Comparison of ENCODE assay signal across 25 cellular contexts in the genomic region with DNA sequence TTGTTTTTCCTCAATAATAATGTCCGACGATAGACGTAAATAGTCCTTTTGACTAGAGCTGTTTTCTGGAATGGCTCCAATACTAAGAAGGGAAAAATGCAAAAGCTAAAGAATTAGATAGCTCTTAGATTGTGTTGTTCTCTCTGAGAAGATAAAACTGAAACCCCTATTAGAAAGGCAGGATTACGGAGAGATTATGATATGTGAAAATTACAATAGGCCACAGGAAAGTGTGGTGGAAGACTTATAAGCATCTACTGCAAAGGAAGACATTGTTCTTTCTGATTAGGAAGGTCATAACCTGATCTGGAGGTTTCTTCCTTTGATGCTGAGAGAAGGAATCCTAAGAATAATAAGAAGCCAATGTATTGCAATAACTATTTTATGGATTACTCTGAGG. TPM values are rescaled to one million over a fixed set of nuclear protein-coding genes. Genes with fewer than 3 reads are reported as not detected.
DNase-seq lines count a peak whose midpoint lies in the region; ATAC-seq, FAIRE-seq and TF ChIP-seq lines count a peak whose summit lies in the region.
"Had no signal": no experiment of that assay in that cellular context is flagged by ENCODE, and none has a peak within 500 bp of the region (broad histone marks: within the 10 kb centered on the region; RNA-seq: fewer than 3 reads in every experiment).

No MANE protein-coding gene starts in this region.

- H3K4ac ChIP-seq in IMR-90 (ENCODE audit: low read depth, low read length): no peak overlapping the region

- no peak overlapping the region for H4K91ac ChIP-seq in IMR-90 (ENCODE audit: insufficient read depth, low read depth, low read length)

- no peak overlapping the region for H2BK5ac ChIP-seq in IMR-90 (ENCODE audit: low read depth, low read length, poor library complexity, severe bottlenecking)

- no peak overlapping the region for H3K4me3 Mint-ChIP-seq in mesothelial cell of epicardium
- H3K4me3 Mint-ChIP-seq: CD4-positive, alpha-beta memory T cell had no signal

- H3K23ac ChIP-seq in IMR-90 (ENCODE audit: low read depth, low read length): no peak overlapping the region

- H3K4me2 ChIP-seq in IMR-90 (ENCODE audit: low read depth, low read length) (peak overlapping the region; percentile 56), endothelial cell of umbilical vein (ENCODE audit: insufficient read depth, low read length) (peak overlapping the region; percentile 98)
- H3K4me2 ChIP-seq: A549 had no signal

- no peak overlapping the region for H4K8ac ChIP-seq in IMR-90 (ENCODE audit: low read depth in 2 of 2, low read length in 2 of 2)

- H3K79me2 ChIP-seq in endothelial cell of umbilical vein (ENCODE audit: control insufficient read depth, insufficient read depth, low read length): no peaks in the 10 kb centered on the region

- DNase-seq in IMR-90: peak; percentile 6
- DNase-seq in endothelial cell of umbilical vein (ENCODE audit: low read depth, low spot score): peak; percentile 91
- DNase-seq in mesothelial cell of epicardium (ENCODE audit: low spot score in 2 of 2, unreplicated experiment in 2 of 2): no peak
- DNase-seq in AG20443 (ENCODE audit: low spot score): no peak
- no peak for DNase-seq in HTR-8/SVneo (ENCODE audit: insufficient read length, low spot score)
- DNase-seq: 8988T; ACHN; C1 segment of cervical spinal cord; Calu3; CD4-positive, alpha-beta memory T cell; COR-L47; DMS53; DMS79 treated with DMSO at 0.1 percent for 48 hours; GF-D8; GM23248; H7 had no signal

- POLR2A ChIA-PET in IMR-90 (lab: Charles Lee; ENCODE audit: unreplicated experiment): no interaction called here
- POLR2A ChIA-PET in endothelial cell of umbilical vein (lab: Charles Lee): interaction anchor here (1.8 kb wide), 1 partner anchor 69 kb away, joined by 4 read pairs; no protein-coding TSS in a partner anchor

- no peak overlapping the region for H3K56ac ChIP-seq in IMR-90 (ENCODE audit: extremely low read depth, insufficient read depth, low read length)

- H3K14ac ChIP-seq in IMR-90 (replicated peaks; ENCODE audit: low read depth, low read length): no peak overlapping the region

- H3K79me1 ChIP-seq in IMR-90 (ENCODE audit: low read depth in 1 of 2, low read length in 2 of 2): no peaks in the 10 kb centered on the region

- TF ChIP-seq POLR2A in IMR-90 (IDR thresholded peaks at IDR 0.05; ENCODE audit: low read depth, low read length): no peak
- TF ChIP-seq POLR2A in endothelial cell of umbilical vein (IDR thresholded peaks at IDR 0.05; ENCODE audit: low read depth, low read length): no peak

- H3K4me3 ChIP-seq in IMR-90 (ENCODE audit: insufficient read depth, low read depth, low read length) (no peak overlapping the region), endothelial cell of umbilical vein (replicated peaks in 1 of 3; ENCODE audit: insufficient read depth in 1 of 3, low read depth in 1 of 3, low read length in 3 of 3) (peak overlapping the region in 2 of 3 experiments; percentile 22 to 51)
- H3K4me3 ChIP-seq: A549, GM23248 had no signal

- no peaks in the 10 kb centered on the region for H3K27me3 ChIP-seq in IMR-90 (ENCODE audit: control insufficient read depth, insufficient read depth, low read length)
- no peaks in the 10 kb centered on the region for H3K27me3 ChIP-seq in endothelial cell of umbilical vein (ENCODE audit: control insufficient read depth in 2 of 2, insufficient read depth in 2 of 2, low read length in 2 of 2)

- no peak overlapping the region for H2BK20ac ChIP-seq in IMR-90 (ENCODE audit: low read depth, low read length)

- H4K5ac ChIP-seq in IMR-90 (ENCODE audit: low read depth, low read length): no peak overlapping the region

- no peaks in the 10 kb centered on the region for H3K9me3 ChIP-seq in IMR-90 (ENCODE audit: control insufficient read depth, insufficient read depth, low read length)
- no peaks in the 10 kb centered on the region for H3K9me3 ChIP-seq in endothelial cell of umbilical vein (replicated peaks; ENCODE audit: control insufficient read depth, insufficient read depth, low read length)
- H3K9me3 ChIP-seq: A549 had no signal

- H3K36me3 ChIP-seq in IMR-90 (ENCODE audit: control insufficient read depth, insufficient read depth, low read length) (no peaks in the 10 kb centered on the region), endothelial cell of umbilical vein (ENCODE audit: control insufficient read depth in 2 of 2, extremely low read depth in 1 of 2, insufficient read depth in 2 of 2, low read length in 2 of 2) (no peaks in the 10 kb centered on the region)

- H3K27me3 Mint-ChIP-seq in mesothelial cell of epicardium (ENCODE audit: low read depth): no peaks in the 10 kb centered on the region

- H4K20me1 ChIP-seq in IMR-90 (ENCODE audit: insufficient read depth, low read length) (no peaks in the 10 kb centered on the region), endothelial cell of umbilical vein (replicated peaks; ENCODE audit: control insufficient read depth, extremely low read depth, insufficient read depth, low read length) (no peaks in the 10 kb centered on the region)

- intact Hi-C loops in IMR-90 (cut with micrococcal nuclease): no loop called here
- intact Hi-C loops in endothelial cell of umbilical vein (cut with micrococcal nuclease): loop anchor here (1.0 to 5.0 kb wide), 7 partner anchors 45 to 473 kb away; no protein-coding TSS in a partner anchor

- H3K4me1 Mint-ChIP-seq in mesothelial cell of epicardium: peaks cover 27% of the 10 kb centered on the region
- H3K4me1 Mint-ChIP-seq: CD4-positive, alpha-beta memory T cell had no signal

- no peak overlapping the region for H2AK9ac ChIP-seq in IMR-90 (replicated peaks; ENCODE audit: low read depth, low read length, poor library complexity)

- no CpG with 5 or more reads among the region's 4 CpGs for WGBS in IMR-90 (ENCODE audit: extremely low coverage in 2 of 2, insufficient read length in 1 of 2), 2 experiments

- H2BK120ac ChIP-seq in IMR-90 (ENCODE audit: low read depth, low read length): no peak overlapping the region

- H3K27ac ChIP-seq in IMR-90 (ENCODE audit: insufficient read depth, low read length) (no peak overlapping the region), endothelial cell of umbilical vein (ENCODE audit: insufficient read depth, low read depth, low read length) (peak overlapping the region; percentile 90)
- H3K27ac ChIP-seq: A549, GM23248 had no signal

- H2AK5ac ChIP-seq in IMR-90 (ENCODE audit: low read depth, low read length): no peak overlapping the region

- H3K4me1 ChIP-seq in IMR-90 (ENCODE audit: control insufficient read depth, insufficient read depth, low read length) (peaks cover 2% of the 10 kb centered on the region; the same call in 1 of the 2 replicates), endothelial cell of umbilical vein (ENCODE audit: control insufficient read depth, extremely low read depth, insufficient read depth, low read length) (peaks cover 29% of the 10 kb centered on the region)
- H3K4me1 ChIP-seq: A549 had no signal

- no peak overlapping the region for H2BK15ac ChIP-seq in IMR-90 (ENCODE audit: low read depth, low read length)

- BruUV-seq in IMR-90 (replicated peaks; lab: Mats Ljungman, UMichigan): no TSS peak
- BruUV-seq in endothelial cell of umbilical vein (replicated peaks; lab: Mats Ljungman, UMichigan): no TSS peak

- H3K36me3 Mint-ChIP-seq in mesothelial cell of epicardium: no peaks in the 10 kb centered on the region
- H3K36me3 Mint-ChIP-seq: CD4-positive, alpha-beta memory T cell had no signal

- no peak overlapping the region for H2AFZ ChIP-seq in IMR-90 (replicated peaks; ENCODE audit: low read length, poor library complexity)
- peak overlapping the region; percentile 82 for H2AFZ ChIP-seq in endothelial cell of umbilical vein (ENCODE audit: low read depth, low read length)
- H2AFZ ChIP-seq: GM23248 had no signal

- CTCF ChIA-PET in IMR-90 (lab: Yijun Ruan, JAX): interaction anchor here (1.4 kb wide), 1 partner anchor 21 kb away, joined by 3 read pairs; no protein-coding TSS in a partner anchor
- CTCF ChIA-PET in endothelial cell of umbilical vein (lab: Charles Lee): interaction anchor here (0.6 to 2.4 kb wide), 7 partner anchors 12 to 435 kb away, joined by 3 to 9 read pairs (median 4); no protein-coding TSS in a partner anchor

- peak; percentile 60 for FAIRE-seq in endothelial cell of umbilical vein (lab: Jason Lieb, UNC)
- FAIRE-seq in HTR-8/SVneo (lab: Jason Lieb, UNC): no peak
- FAIRE-seq: A549, GM12891, GM18507, H1 had no signal

- dilution Hi-C loops in IMR-90 (cut with HindIII; ENCODE audit: low sequenced_read_pairs, unreplicated experiment) (no loop called here), endothelial cell of umbilical vein (cut with MboI; ENCODE audit: extremely low pct_ligation_motif_present, low sequenced_read_pairs) (no loop called here)

- H3K18ac ChIP-seq in IMR-90 (ENCODE audit: low read depth, low read length): no peak overlapping the region; the same call in 1 of the 2 replicates

- TF ChIP-seq RAD21 in IMR-90 (IDR thresholded peaks at IDR 0.05; ENCODE audit: low read length): no peak

- in situ Hi-C loops in IMR-90 (cut with MboI; ENCODE audit: low sequenced_read_pairs): no loop called here

- H3K27ac Mint-ChIP-seq in mesothelial cell of epicardium: peak overlapping the region; percentile 57
- H3K27ac Mint-ChIP-seq: CD4-positive, alpha-beta memory T cell had no signal

- H3K9me1 ChIP-seq in IMR-90 (ENCODE audit: insufficient read depth, low read length) (peaks cover 4% of the 10 kb centered on the region; the same call in 1 of the 2 replicates), endothelial cell of umbilical vein (replicated peaks; ENCODE audit: control insufficient read depth, extremely low read depth, insufficient read depth, low read length) (no peaks in the 10 kb centered on the region)

- TF ChIP-seq CTCF in IMR-90 (conservative IDR thresholded peaks at IDR 0.05; ENCODE audit: low read depth, low read length) (no peak), endothelial cell of umbilical vein (IDR thresholded peaks at IDR 0.05; ENCODE audit: extremely low read depth in 1 of 2, insufficient read depth in 1 of 2, low read depth in 1 of 2, low read length in 2 of 2) (no peak), mesothelial cell of epicardium (IDR thresholded peaks at IDR 0.05; ENCODE audit: unreplicated experiment) (no peak)

- H3K9ac ChIP-seq in IMR-90 (ENCODE audit: low read depth, low read length) (no peak overlapping the region), endothelial cell of umbilical vein (replicated peaks; ENCODE audit: extremely low read depth, insufficient read depth, low read length) (peak overlapping the region; percentile 80)
- H3K9ac ChIP-seq: GM23248 had no signal

- H3K9me3 Mint-ChIP-seq in mesothelial cell of epicardium: no peaks in the 10 kb centered on the region

- ATAC-seq in IMR-90 (ENCODE audit: low read depth) (no peak), HG03175 (IDR thresholded peaks at IDR 0.05; ENCODE audit: unreplicated experiment) (no peak), HG03469 (IDR thresholded peaks at IDR 0.05; ENCODE audit: unreplicated experiment) (no peak)
- ATAC-seq: A549, HCT116 had no signal

RNA-seq across cellular contexts. Expression of gene KCNJ16, which starts 33.5 kb away (rescaled TPM):
- total RNA-seq in IMR-90 (2012; rRNA removed) (not detected in 2 replicates), endothelial cell of umbilical vein (not detected in 2 replicates), mesothelial cell of epicardium (0.18 to 0.33 TPM (median 0.29 TPM) in 3 replicates)
- polyA plus RNA-seq in IMR-90 (2012; rRNA removed) (not detected in 2 replicates), endothelial cell of umbilical vein (0.07 and 0.08 TPM in 2 replicates)
- polyA plus RNA-seq in IMR-90 (2012; cell fraction: cytosol; rRNA removed): not detected in 2 replicates
- 0.01 TPM in 1 of 2 replicates, not detected in the other for polyA plus RNA-seq in IMR-90 (2012; cell fraction: nucleus; rRNA removed; ENCODE audit: low replicate concordance)
- 0.01 and 0.06 TPM in 2 replicates for polyA plus RNA-seq in endothelial cell of umbilical vein (2011; cell fraction: cytosol; rRNA removed)
- 0.10 and 0.20 TPM in 2 replicates for polyA plus RNA-seq in endothelial cell of umbilical vein (2011; cell fraction: nucleus; rRNA removed)
- polyA plus RNA-seq in endothelial cell of umbilical vein (2012): 0.05 and 0.14 TPM in 2 replicates
- not detected in 2 replicates for polyA minus RNA-seq in endothelial cell of umbilical vein
- polyA minus RNA-seq in endothelial cell of umbilical vein (2011; cell fraction: cytosol; rRNA and poly(A)+ RNA removed): not detected
- polyA minus RNA-seq in endothelial cell of umbilical vein (2011; cell fraction: nucleus; rRNA and poly(A)+ RNA removed): 0.34 TPM in 1 of 2 replicates, not detected in the other
- total RNA-seq: Calu3; CD4-positive, alpha-beta memory T cell; Daoy; GM23248; H1 had no signal
- polyA plus RNA-seq: BJ; CD4-positive, alpha-beta memory T cell; GM23248; H1 had no signal

Comparison
In these comparisons a context has a peak if more than half of its experiments do, and no peak if none do; other contexts are left out.
1. DNase-seq: peak in IMR-90 (single experiment) and endothelial cell of umbilical vein (single experiment); none in mesothelial cell of epicardium (0 of 2), AG20443 (single experiment) and HTR-8/SVneo (single experiment).